Comparison of ENCODE assay signal across 12 cellular contexts in the genomic region with DNA sequence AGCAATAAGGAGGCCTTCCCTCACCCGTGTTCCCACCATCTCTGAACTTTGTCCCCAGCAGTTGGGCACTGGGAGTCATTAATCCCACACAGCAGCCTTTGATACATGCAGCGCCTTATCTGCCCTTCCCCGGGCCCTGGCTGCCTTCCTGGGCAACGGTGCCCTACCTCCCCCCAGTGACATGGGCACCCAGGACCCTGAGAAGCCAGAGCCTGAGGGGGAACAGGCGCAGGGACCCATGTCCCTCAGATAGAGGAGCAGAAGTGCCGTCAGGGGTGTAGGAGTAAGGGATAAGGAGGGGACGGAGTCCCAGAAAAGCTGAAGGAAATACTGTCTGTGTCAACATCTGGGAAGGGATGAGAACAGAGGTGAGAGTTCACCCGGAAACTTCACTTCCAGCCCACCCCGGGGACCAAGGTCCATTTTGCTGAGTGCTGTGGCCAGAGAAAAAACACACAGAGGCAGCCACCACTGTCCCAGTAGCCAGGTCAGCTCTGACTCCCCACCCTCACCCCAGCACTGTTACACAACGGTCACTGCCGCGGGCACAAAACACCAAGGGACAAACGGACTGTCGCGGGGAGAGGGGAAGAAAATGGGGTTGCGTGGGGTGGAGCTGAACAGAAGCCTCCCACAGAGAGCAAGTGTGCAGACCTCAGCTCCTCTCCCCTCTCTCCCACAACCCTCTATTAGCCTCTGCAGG. TPM values are rescaled to one million over a fixed set of nuclear protein-coding genes. Genes with fewer than 3 reads are reported as not detected.
DNase-seq lines count a peak whose midpoint lies in the region; ATAC-seq, FAIRE-seq and TF ChIP-seq lines count a peak whose summit lies in the region.
"Had no signal": no experiment of that assay in that cellular context is flagged by ENCODE, and none has a peak within 500 bp of the region (broad histone marks: within the 10 kb centered on the region; RNA-seq: fewer than 3 reads in every experiment).

No MANE protein-coding gene starts in this region.

- peak overlapping the region; percentile 80; the same call in 1 of the 2 replicates for H4K8ac ChIP-seq in H1 (ENCODE audit: extremely low read depth, insufficient read depth, low read length)

- H3K18ac ChIP-seq in H1 (ENCODE audit: extremely low read depth, low read length) = peak overlapping the region; percentile 62; the same call in 1 of the 2 replicates

- peaks cover 0 to 12% (median under 1%) of the 10 kb centered on the region in 4 experiments; a peak in 3 of 8 replicates for H3K36me3 ChIP-seq in H1 (ENCODE audit: control insufficient read depth in 2 of 4, insufficient read depth in 4 of 4, low read length in 3 of 4)
- no peaks in the 10 kb centered on the region for H3K36me3 ChIP-seq in thyroid gland
- H3K36me3 ChIP-seq: neutrophil had no signal

- CTCF ChIA-PET in H1 (lab: Charles Lee; ENCODE audit: partially characterized antibody) = interaction anchor here (0.8 to 10.7 kb wide), 12 partner anchors 16 to 205 kb away, joined by 3 to 273 read pairs (median 11); no protein-coding TSS in a partner anchor

- no peak overlapping the region for H3K14ac ChIP-seq in H1 (ENCODE audit: insufficient read length)

- peak overlapping the region; percentile 11 for H4K5ac ChIP-seq in H1 (ENCODE audit: insufficient read length, low read depth, low read length)

- no peak overlapping the region for H3K27ac Mint-ChIP-seq in activated T-cell treated with anti-CD3 and anti-CD28 coated beads, Interleukin-2, amount 50 U/mL, for 24 hours
- no peak overlapping the region for H3K27ac Mint-ChIP-seq in activated T-cell treated with anti-CD3 and anti-CD28 coated beads, Interleukin-2, amount 50 U/mL, for 72 hours

- H3K56ac ChIP-seq in H1 (replicated peaks; ENCODE audit: insufficient read length, low read depth, low read length) = no peak overlapping the region

- TF ChIP-seq RAD21 in H1 (IDR thresholded peaks at IDR 0.05 in 1 of 2, conservative IDR thresholded peaks at IDR 0.05 in 1 of 2; ENCODE audit: low read depth in 2 of 2, low read length in 2 of 2) = no peak

- 0 out of 7 replicates have a peak overlapping the region, but pooled peaks of 1 of the 4 experiments have one; percentile 8 for H3K9ac ChIP-seq in H1 (replicated peaks in 1 of 4; ENCODE audit: extremely low read depth in 1 of 4, low read depth in 3 of 4, low read length in 3 of 4)

- H3K27me3 ChIP-seq in H1 (replicated peaks in 1 of 4; ENCODE audit: control insufficient read depth in 3 of 4, extremely low read depth in 1 of 4, insufficient read depth in 3 of 4, low read length in 3 of 4) (no peaks in the 10 kb centered on the region), thyroid gland (no peaks in the 10 kb centered on the region)

- no peak for FAIRE-seq in H1 (lab: Jason Lieb, UNC)
- FAIRE-seq: GM12878 had no signal

- TF ChIP-seq EP300 in H1 (IDR thresholded peaks at IDR 0.05; ENCODE audit: borderline replicate concordance in 1 of 2, low read depth in 2 of 2, low read length in 2 of 2) = no peak

- intact Hi-C loops in thyroid gland (cut with DNase I) = no loop called here

- no peaks in the 10 kb centered on the region for H3K9me3 Mint-ChIP-seq in activated T-cell treated with anti-CD3 and anti-CD28 coated beads, Interleukin-2, amount 50 U/mL, for 24 hours
- H3K9me3 Mint-ChIP-seq in activated T-cell treated with anti-CD3 and anti-CD28 coated beads, Interleukin-2, amount 50 U/mL, for 72 hours = no peaks in the 10 kb centered on the region

- ATAC-seq in activated T-cell treated with anti-CD3 and anti-CD28 coated beads, Interleukin-2, amount 50 U/mL, for 72 hours (replicated peaks in 1 of 2) = no peak
- no peak for ATAC-seq in HG03565 (IDR thresholded peaks at IDR 0.05; ENCODE audit: unreplicated experiment)
- ATAC-seq in GM18517 (IDR thresholded peaks at IDR 0.05; ENCODE audit: unreplicated experiment) = no peak
- ATAC-seq: GM12878; stimulated activated naive CD8-positive, alpha-beta T cell treated with anti-CD3 and anti-CD28 coated beads, Interleukin-15, Interleukin-2, amounts not matched to agents 100 U/mL and 50 U/mL, for 24 hours had no signal

- peaks cover 28% of the 10 kb centered on the region for H3K79me1 ChIP-seq in H1 (ENCODE audit: low read depth, low read length)

- H3K4me2 ChIP-seq in H1 (ENCODE audit: insufficient read depth in 1 of 2, low read depth in 2 of 2, low read length in 2 of 2) = peak overlapping the region; percentile 97 to 99

- peak; percentile 16 for DNase-seq in activated T-cell treated with anti-CD3 and anti-CD28 coated beads, Interleukin-2, amount 50 U/mL, for 24 hours
- no peak for DNase-seq in activated T-cell treated with anti-CD3 and anti-CD28 coated beads, Interleukin-2, amount 50 U/mL, for 72 hours
- DNase-seq in H1 (ENCODE audit: low read depth in 1 of 2, low spot score in 2 of 2) (no peak), mesenteric fat pad (ENCODE audit: low spot score) (peak; percentile 84), thyroid gland (no peak), NCI-H2107 (lab: John Stamatoyannopoulos, UW) (no peak)
- DNase-seq: NCI-H187 treated with DMSO at 0.1 percent for 48 hours; stimulated activated naive CD8-positive, alpha-beta T cell treated with anti-CD3 and anti-CD28 coated beads, Interleukin-15, Interleukin-2, amounts not matched to agents 100 U/mL and 50 U/mL, for 24 hours had no signal

- no peak overlapping the region for H3K4me3 Mint-ChIP-seq in activated T-cell treated with anti-CD3 and anti-CD28 coated beads, Interleukin-2, amount 50 U/mL, for 24 hours
- no peak overlapping the region for H3K4me3 Mint-ChIP-seq in activated T-cell treated with anti-CD3 and anti-CD28 coated beads, Interleukin-2, amount 50 U/mL, for 72 hours

- H3K79me2 ChIP-seq in H1 (ENCODE audit: control insufficient read depth in 1 of 2, insufficient read depth in 2 of 2, low read length in 2 of 2) = peaks cover 14 to 79% of the 10 kb centered on the region in 2 experiments

- TF ChIP-seq POLR2A in H1 (IDR thresholded peaks at IDR 0.05; ENCODE audit: control extremely low read depth in 1 of 2, low read depth in 2 of 2, low read length in 2 of 2) (no peak), thyroid gland (IDR thresholded peaks at IDR 0.05) (no peak)

- WGBS in H1 (ENCODE audit: extremely low coverage in 1 of 2, insufficient coverage in 1 of 2, insufficient read length in 1 of 2, insufficient replicate concordance in 2 of 2, low coverage in 1 of 2, low lambda C conversion rate in 2 of 2, missing lambda C conversion rate in 1 of 2), 2 experiments = 57% methylated on average over 16 of the region's 16 CpGs; no CpG with 5 or more reads in 1 of the 2 experiments
- WGBS in thyroid gland, 2 donors = 64 to 82% methylated on average over 15 to 16 of the region's 16 CpGs

- H2BK15ac ChIP-seq in H1 (ENCODE audit: low read length) = peak overlapping the region; percentile 76

- H2BK12ac ChIP-seq in H1 (ENCODE audit: low read depth, low read length) = peak overlapping the region; percentile 44

- POLR2A ChIA-PET in H1 (lab: Charles Lee; ENCODE audit: partially characterized antibody) = interaction anchor here (0.9 to 13.5 kb wide), 7 partner anchors 8 to 67 kb away, joined by 3 to 210 read pairs (median 47); no protein-coding TSS in a partner anchor

- H3K27ac ChIP-seq in H1 (ENCODE audit: low read depth, low read length) = peak overlapping the region; percentile 50
- peak overlapping the region in 2 of 3 donors; percentile 25 to 46 for H3K27ac ChIP-seq in thyroid gland
- H3K27ac ChIP-seq: neutrophil had no signal

- H2AK5ac ChIP-seq in H1 (ENCODE audit: low read depth, low read length) = peak overlapping the region; percentile 75

- H3K23me2 ChIP-seq in H1 (ENCODE audit: low read depth, low read length) = peaks cover 28% of the 10 kb centered on the region

- H3K4me1 ChIP-seq in H1 (replicated peaks in 1 of 4; ENCODE audit: control insufficient read depth in 3 of 4, insufficient read depth in 4 of 4, low read length in 3 of 4) (peaks cover 36 to 55% (median 44%) of the 10 kb centered on the region in 4 experiments), thyroid gland (peaks cover 23 to 31% of the 10 kb centered on the region in 2 donors)

- H2AFZ ChIP-seq in H1 (ENCODE audit: low read length) = no peak overlapping the region

- H2BK120ac ChIP-seq in H1 (replicated peaks; ENCODE audit: low read depth, low read length) = peak overlapping the region; percentile 7

- H3K4me3 ChIP-seq in H1 (ENCODE audit: extremely low read depth in 1 of 4, insufficient read depth in 2 of 4, low read depth in 3 of 4, low read length in 4 of 4) = peak overlapping the region in 1 of 4 experiments; percentile 94; a peak in 2 of 8 replicates
- H3K4me3 ChIP-seq in thyroid gland (replicated peaks in 1 of 3) = no peak overlapping the region
- H3K4me3 ChIP-seq: GM12878 had no signal

- H3K4me1 Mint-ChIP-seq in activated T-cell treated with anti-CD3 and anti-CD28 coated beads, Interleukin-2, amount 50 U/mL, for 24 hours (ENCODE audit: low read depth) = peaks cover 24% of the 10 kb centered on the region
- H3K4me1 Mint-ChIP-seq in activated T-cell treated with anti-CD3 and anti-CD28 coated beads, Interleukin-2, amount 50 U/mL, for 72 hours (ENCODE audit: low read depth) = peaks cover 24% of the 10 kb centered on the region

- no peak overlapping the region for H3K23ac ChIP-seq in H1 (ENCODE audit: insufficient read length)

- H2BK5ac ChIP-seq in H1 (ENCODE audit: low read depth, low read length) = peak overlapping the region; percentile 63; the same call in 1 of the 2 replicates

- H3K36me3 Mint-ChIP-seq in activated T-cell treated with anti-CD3 and anti-CD28 coated beads, Interleukin-2, amount 50 U/mL, for 24 hours (ENCODE audit: low read depth) = no peaks in the 10 kb centered on the region
- H3K36me3 Mint-ChIP-seq in activated T-cell treated with anti-CD3 and anti-CD28 coated beads, Interleukin-2, amount 50 U/mL, for 72 hours (ENCODE audit: insufficient read depth in 2 of 2) = peaks cover 0 to 2% of the 10 kb centered on the region in 2 donors

- peaks cover 70% of the 10 kb centered on the region for H3K27me3 Mint-ChIP-seq in activated T-cell treated with anti-CD3 and anti-CD28 coated beads, Interleukin-2, amount 50 U/mL, for 24 hours
- H3K27me3 Mint-ChIP-seq in activated T-cell treated with anti-CD3 and anti-CD28 coated beads, Interleukin-2, amount 50 U/mL, for 72 hours (ENCODE audit: low read depth) = peaks cover 82% of the 10 kb centered on the region

- peak overlapping the region; percentile 77 for H4K91ac ChIP-seq in H1 (replicated peaks; ENCODE audit: insufficient read length, low read length)

- H4K20me1 ChIP-seq in H1 (replicated peaks in 1 of 2; ENCODE audit: control insufficient read depth in 1 of 2, insufficient read depth in 2 of 2, low read length in 2 of 2) = peaks cover 10 to 17% of the 10 kb centered on the region in 2 experiments

- peak overlapping the region; percentile 27 for H3K4ac ChIP-seq in H1 (replicated peaks; ENCODE audit: insufficient read length, low read depth, low read length)

- H3K9me3 ChIP-seq in H1 (ENCODE audit: insufficient read depth in 2 of 2, low read depth in 1 of 2, low read length in 1 of 2) (no peaks in the 10 kb centered on the region), thyroid gland (no peaks in the 10 kb centered on the region)
- H3K9me3 ChIP-seq: neutrophil had no signal

- TF ChIP-seq CTCF in H1 (IDR thresholded peaks at IDR 0.05; ENCODE audit: control extremely low read depth in 1 of 3, insufficient read depth in 1 of 3, low read depth in 1 of 3, low read length in 3 of 3) (no peak), thyroid gland (IDR thresholded peaks at IDR 0.05) (no peak)

- peak overlapping the region; percentile 15; the same call in 1 of the 2 replicates for H2BK20ac ChIP-seq in H1 (ENCODE audit: low read length)

RNA-seq across cellular contexts. Expression of a gene that starts 3.8 kb away (rescaled TPM):
- under 1 TPM in 1 of 2 donors, not detected in 1; 0.25 TPM for total RNA-seq in activated T-cell treated with anti-CD3 and anti-CD28 coated beads, Interleukin-2, amount 50 U/mL, for 72 hours
- total RNA-seq in H1 (2021; fragmentation: NEBNext Ultra II Directional; extraction: Animal tissue kit (Norgen Biotek cat#: 25700)) = 101 and 106 TPM in 2 replicates
- polyA plus RNA-seq in H1 (2011; rRNA removed) = 102 and 120 TPM in 2 replicates
- 88.6 TPM for polyA plus RNA-seq in H1 (2011; cell fraction: cytosol; rRNA removed)
- polyA plus RNA-seq in H1 (2011; cell fraction: nucleus; rRNA removed) = 154 TPM
- polyA plus RNA-seq in H1 (2012, experiment 1 of 2) = 74.4 to 110 TPM (median 100 TPM) in 4 replicates
- polyA plus RNA-seq in H1 (2012, experiment 2 of 2) = 97.8 TPM
- polyA plus RNA-seq in H1 (2013, experiment 1 of 2) = 130 TPM
- polyA plus RNA-seq in H1 (2013, experiment 2 of 2) = 120 TPM
- polyA minus RNA-seq in H1 (2011; rRNA and poly(A)+ RNA removed) = 292 and 318 TPM in 2 replicates
- polyA minus RNA-seq in H1 (2011; cell fraction: cytosol; rRNA and poly(A)+ RNA removed) = 143 TPM
- polyA minus RNA-seq in H1 (2011; cell fraction: nucleus; rRNA and poly(A)+ RNA removed) = 96.9 TPM
- total RNA-seq in mesenteric fat pad (43.8 TPM), thyroid gland (10 to 100 TPM; 23.4 to 76.2 (median 37.5) TPM)

RNA-seq across cellular contexts. Expression of a gene that starts 49.3 kb away (rescaled TPM):
- 10 to 100 TPM; 48.6 to 52.2 TPM for total RNA-seq in activated T-cell treated with anti-CD3 and anti-CD28 coated beads, Interleukin-2, amount 50 U/mL, for 72 hours
- total RNA-seq in H1 (2021; fragmentation: NEBNext Ultra II Directional; extraction: Animal tissue kit (Norgen Biotek cat#: 25700)) = 59.6 and 61.4 TPM in 2 replicates
- polyA plus RNA-seq in H1 (2011; rRNA removed) = 114 and 132 TPM in 2 replicates
- polyA plus RNA-seq in H1 (2011; cell fraction: cytosol; rRNA removed) = 98.7 TPM
- polyA plus RNA-seq in H1 (2011; cell fraction: nucleus; rRNA removed) = 310 TPM
- polyA plus RNA-seq in H1 (2012, experiment 1 of 2) = 71.4 to 88.2 TPM (median 72.4 TPM) in 4 replicates
- 49.9 TPM for polyA plus RNA-seq in H1 (2012, experiment 2 of 2)
- polyA plus RNA-seq in H1 (2013, experiment 1 of 2) = 46.8 TPM
- 41.4 TPM for polyA plus RNA-seq in H1 (2013, experiment 2 of 2)
- polyA minus RNA-seq in H1 (2011; rRNA and poly(A)+ RNA removed) = 84.7 and 92.9 TPM in 2 replicates
- 35.0 TPM for polyA minus RNA-seq in H1 (2011; cell fraction: cytosol; rRNA and poly(A)+ RNA removed)
- polyA minus RNA-seq in H1 (2011; cell fraction: nucleus; rRNA and poly(A)+ RNA removed) = 93.7 TPM
- total RNA-seq in mesenteric fat pad (74.0 TPM), thyroid gland (100 to 1,000 TPM in 1 of 4 donors, 10 to 100 TPM in 3; 68.5 to 130 (median 85.1) TPM)

Comparison
In these comparisons a context has a peak if more than half of its experiments do, and no peak if none do; other contexts are left out.
1. DNase-seq: peak in activated T-cell treated with anti-CD3 and anti-CD28 coated beads, Interleukin-2, amount 50 U/mL, for 24 hours (single experiment) and mesenteric fat pad (single experiment); none in activated T-cell treated with anti-CD3 and anti-CD28 coated beads, Interleukin-2, amount 50 U/mL, for 72 hours (0 of 2), H1 (0 of 2), thyroid gland (0 of 2) and NCI-H2107 (single experiment).
2. RNA of a gene that starts 3.8 kb away (total RNA-seq): 101 to 106 TPM in H1, 23.4 to 76.2 TPM in thyroid gland and 43.8 TPM in mesenteric fat pad (single experiment); 0.25 TPM in activated T-cell treated with anti-CD3 and anti-CD28 coated beads, Interleukin-2, amount 50 U/mL, for 72 hours; every median in the first group is over 10 times any median in the second.